ENCODE assay signal across 20 cellular contexts in the genomic region with DNA sequence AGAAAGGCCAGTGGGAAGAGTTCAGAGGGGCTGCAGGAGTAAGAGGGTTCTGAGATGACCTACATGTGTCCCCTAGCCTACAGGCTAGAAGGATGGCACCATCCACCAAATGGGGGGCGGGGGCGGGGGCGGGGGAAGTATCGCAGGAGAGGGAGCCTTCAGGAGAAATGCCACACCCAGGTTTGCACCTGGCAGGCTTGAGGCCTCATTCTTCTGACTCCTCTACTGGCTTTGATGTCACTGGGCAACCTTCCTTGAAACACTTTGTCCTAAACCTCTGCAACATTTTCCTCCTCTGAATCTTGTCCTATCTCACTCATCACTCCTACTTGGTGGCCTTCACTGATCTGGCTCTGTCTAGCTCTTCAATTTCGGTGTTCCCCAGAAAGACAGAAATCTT. TPM values are rescaled to one million over a fixed set of nuclear protein-coding genes. Genes with fewer than 3 reads are reported as not detected.
DNase-seq lines count a peak whose midpoint lies in the region; ATAC-seq and TF ChIP-seq lines count a peak whose summit lies in the region.
"Had no signal": no experiment of that assay in that cellular context is flagged by ENCODE, and none has a peak within 500 bp of the region (broad histone marks: within the 10 kb centered on the region; RNA-seq: fewer than 3 reads in every experiment).

No MANE protein-coding gene starts in this region.

- peaks cover 27% of the 10 kb centered on the region for H3K36me3 Mint-ChIP-seq in activated CD8-positive, alpha-beta memory T cell treated with anti-CD3 and anti-CD28 coated beads, Interleukin-2, amount 10 ng/mL, durations not matched to agents 7 days and 5 days
- H3K36me3 Mint-ChIP-seq in H9 (ENCODE audit: insufficient read depth in 1 of 3, low read depth in 3 of 3): peaks cover 18 to 27% (median 20%) of the 10 kb centered on the region in 3 experiments
- no peaks in the 10 kb centered on the region for H3K36me3 Mint-ChIP-seq in central memory CD8-positive, alpha-beta T cell (ENCODE audit: insufficient read depth)

- TF ChIP-seq CTCF in H9 (conservative IDR thresholded peaks at IDR 0.05): no peak
- no peak for TF ChIP-seq CTCF in gastrocnemius medialis (IDR thresholded peaks at IDR 0.05 in 4 of 5, conservative IDR thresholded peaks at IDR 0.05 in 1 of 5)
- TF ChIP-seq CTCF in RWPE1 (conservative IDR thresholded peaks at IDR 0.05; ENCODE audit: low read depth): no peak

- H3K27me3 ChIP-seq in H9 (ENCODE audit: insufficient read depth, low read length): no peaks in the 10 kb centered on the region
- H3K27me3 ChIP-seq in gastrocnemius medialis: no peaks in the 10 kb centered on the region
- H3K27me3 ChIP-seq: Peyer's patch had no signal

- intact Hi-C loops in gastrocnemius medialis (cut with DNase I; ENCODE audit: low total_unique reads): no loop called here

- in situ Hi-C loops in gastrocnemius medialis (cut with MboI; ENCODE audit: low sequenced_read_pairs in 4 of 4): no loop called here

- no peak overlapping the region for H4K5ac ChIP-seq in H9 (ENCODE audit: insufficient read length, low read depth, low read length)

- H3K4me3 Mint-ChIP-seq in activated CD8-positive, alpha-beta memory T cell treated with anti-CD3 and anti-CD28 coated beads, Interleukin-2, amount 10 ng/mL, durations not matched to agents 7 days and 5 days: no peak overlapping the region
- H3K4me3 Mint-ChIP-seq in H9: no peak overlapping the region
- no peak overlapping the region for H3K4me3 Mint-ChIP-seq in central memory CD8-positive, alpha-beta T cell
- H3K4me3 Mint-ChIP-seq: CD4-positive, alpha-beta T cell; GM23338 had no signal

- no peak for ATAC-seq in activated CD8-positive, alpha-beta memory T cell treated with anti-CD3 and anti-CD28 coated beads, Interleukin-2, amount 10 ng/mL, durations not matched to agents 7 days and 5 days
- ATAC-seq in central memory CD8-positive, alpha-beta T cell (replicated peaks; ENCODE audit: extremely low read depth, poor library complexity, severe bottlenecking): no peak
- ATAC-seq in gastrocnemius medialis: peak; percentile 39 to 42
- ATAC-seq in HG03039 (IDR thresholded peaks at IDR 0.05; ENCODE audit: unreplicated experiment): no peak
- ATAC-seq: GM23338 had no signal

- H3K23me2 ChIP-seq in H9 (ENCODE audit: insufficient read length, low read depth, low read length, poor library complexity, severe bottlenecking): no peaks in the 10 kb centered on the region

- no peak overlapping the region for H3K23ac ChIP-seq in H9 (ENCODE audit: insufficient read length, low read depth, low read length)

- no peak overlapping the region for H3K4ac ChIP-seq in H9 (ENCODE audit: low read depth, low read length)

- H3K4me1 Mint-ChIP-seq in activated CD8-positive, alpha-beta memory T cell treated with anti-CD3 and anti-CD28 coated beads, Interleukin-2, amount 10 ng/mL, durations not matched to agents 7 days and 5 days: peaks cover 48% of the 10 kb centered on the region
- peaks cover 32 to 36% of the 10 kb centered on the region in 2 experiments for H3K4me1 Mint-ChIP-seq in H9
- H3K4me1 Mint-ChIP-seq in central memory CD8-positive, alpha-beta T cell: peaks cover 45% of the 10 kb centered on the region

- H2BK20ac ChIP-seq in H9 (ENCODE audit: low read depth, low read length, poor library complexity, severe bottlenecking): no peak overlapping the region

- H4K8ac ChIP-seq in H9 (replicated peaks; ENCODE audit: insufficient read length, low read depth, low read length): no peak overlapping the region

- no peak overlapping the region for H2BK12ac ChIP-seq in H9 (ENCODE audit: insufficient read length, low read depth, low read length)

- no peaks in the 10 kb centered on the region for H3K27me3 Mint-ChIP-seq in activated CD8-positive, alpha-beta memory T cell treated with anti-CD3 and anti-CD28 coated beads, Interleukin-2, amount 10 ng/mL, durations not matched to agents 7 days and 5 days
- H3K27me3 Mint-ChIP-seq in H9 (ENCODE audit: low read depth): no peaks in the 10 kb centered on the region
- H3K27me3 Mint-ChIP-seq in central memory CD8-positive, alpha-beta T cell: no peaks in the 10 kb centered on the region
- H3K27me3 Mint-ChIP-seq: CD4-positive, alpha-beta T cell had no signal

- no peak overlapping the region; the same call in 1 of the 2 replicates for H3K14ac ChIP-seq in H9 (ENCODE audit: insufficient read depth, low read length)

- H3T11ph ChIP-seq in H9 (ENCODE audit: low read length): no peak overlapping the region

- no peaks in the 10 kb centered on the region for H3K36me3 ChIP-seq in gastrocnemius medialis
- H3K36me3 ChIP-seq: Peyer's patch had no signal

- no peak overlapping the region for H3K56ac ChIP-seq in H9 (ENCODE audit: insufficient read length, low read depth, low read length)

- WGBS in H9 (ENCODE audit: extremely low coverage, insufficient read length, low lambda C conversion rate): no CpG with 5 or more reads among the region's 5 CpGs

- no peak for DNase-seq in activated CD8-positive, alpha-beta memory T cell treated with anti-CD3 and anti-CD28 coated beads, Interleukin-2, amount 10 ng/mL, durations not matched to agents 7 days and 5 days
- DNase-seq in activated CD8-positive, alpha-beta memory T cell treated with anti-CD3 and anti-CD28 coated beads for 24 hours: no peak
- no peak for DNase-seq in H9
- DNase-seq in central memory CD8-positive, alpha-beta T cell (ENCODE audit: low spot score in 2 of 2): no peak
- DNase-seq in gastrocnemius medialis: peak; percentile 59 to 81
- DNase-seq in activated effector memory CD4-positive, alpha-beta T cell treated with anti-CD3 and anti-CD28 coated beads, Interleukin-2, amount 50 U/mL, for 16 hours: no peak
- no peak for DNase-seq in RWPE1 (ENCODE audit: low spot score)
- DNase-seq: AML-193; Calu3; CD4-positive, alpha-beta T cell; DND-41; GDM1; NCI-H1092 treated with DMSO at 0.1 percent for 48 hours; NCI-H1694 treated with DMSO at 0.1 percent for 48 hours; NCI-H82; Peyer's patch; SHP77 treated with DMSO at 0.1 percent for 48 hours had no signal

- no peak overlapping the region for H3K18ac ChIP-seq in H9 (ENCODE audit: insufficient read length, low read depth, low read length)

- H3K79me2 ChIP-seq in H9 (ENCODE audit: insufficient read depth, low read length): peaks cover 2% of the 10 kb centered on the region; the same call in 1 of the 2 replicates

- TF ChIP-seq POLR2A in gastrocnemius medialis (IDR thresholded peaks at IDR 0.05): peak; percentile 18 to 33

- H3K4me1 ChIP-seq in H9 (ENCODE audit: insufficient read depth, low read length): peaks cover 10% of the 10 kb centered on the region; the same call in 1 of the 2 replicates
- peaks cover 12 to 34% of the 10 kb centered on the region in 2 donors for H3K4me1 ChIP-seq in gastrocnemius medialis
- H3K4me1 ChIP-seq: Peyer's patch had no signal

- peaks cover 6% of the 10 kb centered on the region for H3K9me3 Mint-ChIP-seq in activated CD8-positive, alpha-beta memory T cell treated with anti-CD3 and anti-CD28 coated beads, Interleukin-2, amount 10 ng/mL, durations not matched to agents 7 days and 5 days (ENCODE audit: low read depth)
- H3K9me3 Mint-ChIP-seq in H9: peaks cover 60 to 84% of the 10 kb centered on the region in 2 experiments
- no peaks in the 10 kb centered on the region for H3K9me3 Mint-ChIP-seq in central memory CD8-positive, alpha-beta T cell
- H3K9me3 Mint-ChIP-seq: CD4-positive, alpha-beta T cell had no signal

- no peak overlapping the region for H3K9ac ChIP-seq in H9 (ENCODE audit: extremely low read depth, insufficient read length, low read length)

- H2BK15ac ChIP-seq in H9 (ENCODE audit: low read depth, low read length): no peak overlapping the region

- H2AFZ ChIP-seq in H9 (ENCODE audit: low read length): no peak overlapping the region
- H2AFZ ChIP-seq: GM23338 had no signal

- H3K79me1 ChIP-seq in H9 (ENCODE audit: insufficient read depth, low read depth, low read length, poor library complexity, severe bottlenecking): no peaks in the 10 kb centered on the region

- H3K4me3 ChIP-seq in gastrocnemius medialis: peak overlapping the region in 1 of 4 donors; percentile 11
- H3K4me3 ChIP-seq: GM23338, Peyer's patch had no signal

- H3K27ac ChIP-seq in H9 (ENCODE audit: insufficient read length, low read depth, low read length) (no peak overlapping the region), gastrocnemius medialis (peak overlapping the region; percentile 92 to 95 (median 94)), RWPE1 (no peak overlapping the region)
- H3K27ac ChIP-seq: HL-60, Peyer's patch had no signal

- H4K91ac ChIP-seq in H9 (ENCODE audit: insufficient read length, low read depth, low read length): no peak overlapping the region

- H3K4me2 ChIP-seq in H9 (ENCODE audit: insufficient read depth, insufficient read length, low read length): no peak overlapping the region
- H3K4me2 ChIP-seq: GM23338 had no signal

- H3K9me3 ChIP-seq in H9 (ENCODE audit: control insufficient read depth, low read depth, low read length) (peaks cover 6% of the 10 kb centered on the region), gastrocnemius medialis (no peaks in the 10 kb centered on the region)
- H3K9me3 ChIP-seq: Peyer's patch had no signal

- POLR2A ChIA-PET in RWPE1 (lab: Yijun Ruan, JAX; ENCODE audit: low non-redundant PET): no interaction called here

- H4K20me1 ChIP-seq in H9 (ENCODE audit: control insufficient read depth, insufficient read depth, insufficient read length): no peaks in the 10 kb centered on the region

- H2BK5ac ChIP-seq in H9 (ENCODE audit: insufficient read length, low read length): no peak overlapping the region

- H3K27ac Mint-ChIP-seq in activated CD8-positive, alpha-beta memory T cell treated with anti-CD3 and anti-CD28 coated beads, Interleukin-2, amount 10 ng/mL, durations not matched to agents 7 days and 5 days: peak overlapping the region; percentile 56
- peak overlapping the region in 2 of 3 experiments; percentile 49; a peak in 1 of 7 replicates for H3K27ac Mint-ChIP-seq in H9
- H3K27ac Mint-ChIP-seq in central memory CD8-positive, alpha-beta T cell (ENCODE audit: low read depth): peak overlapping the region; percentile 82
- H3K27ac Mint-ChIP-seq: CD4-positive, alpha-beta T cell; GM23338 had no signal

- H2BK120ac ChIP-seq in H9 (ENCODE audit: low read depth, low read length, poor library complexity, severe bottlenecking): no peak overlapping the region

- CTCF ChIA-PET in activated CD8-positive, alpha-beta memory T cell treated with anti-CD3 and anti-CD28 coated beads, Interleukin-2, amount 10 ng/mL, durations not matched to agents 7 days and 5 days (lab: Charles Lee): no interaction called here
- CTCF ChIA-PET in RWPE1 (lab: Yijun Ruan, JAX): no interaction called here

- H2AK5ac ChIP-seq in H9 (ENCODE audit: insufficient read length, low read length): no peak overlapping the region

RNA-seq across cellular contexts. Expression of gene CD99L2, which starts 24.0 kb away (rescaled TPM):
- total RNA-seq in activated CD8-positive, alpha-beta memory T cell treated with anti-CD3 and anti-CD28 coated beads, Interleukin-2, amount 10 ng/mL, durations not matched to agents 7 days and 5 days: 10 to 100 TPM; 16.8 to 21.2 TPM
- total RNA-seq in H9 (2021) (7.2 and 7.3 TPM in 2 replicates), gastrocnemius medialis (100 to 1,000 TPM; 202 to 289 (median 251) TPM)

Comparison
In these comparisons a context has a peak if more than half of its experiments do, and no peak if none do; other contexts are left out.
1. ATAC-seq: peak in gastrocnemius medialis (2 of 2); none in activated CD8-positive, alpha-beta memory T cell treated with anti-CD3 and anti-CD28 coated beads, Interleukin-2, amount 10 ng/mL, durations not matched to agents 7 days and 5 days (single experiment), central memory CD8-positive, alpha-beta T cell (single experiment) and HG03039 (single experiment).
2. DNase-seq: peak in gastrocnemius medialis (2 of 2); none in activated CD8-positive, alpha-beta memory T cell treated with anti-CD3 and anti-CD28 coated beads, Interleukin-2, amount 10 ng/mL, durations not matched to agents 7 days and 5 days (single experiment), activated CD8-positive, alpha-beta memory T cell treated with anti-CD3 and anti-CD28 coated beads for 24 hours (single experiment), H9 (single experiment), central memory CD8-positive, alpha-beta T cell (0 of 2), activated effector memory CD4-positive, alpha-beta T cell treated with anti-CD3 and anti-CD28 coated beads, Interleukin-2, amount 50 U/mL, for 16 hours (single experiment) and RWPE1 (single experiment).
3. H3K27ac ChIP-seq: peak in gastrocnemius medialis (4 of 4); none in H9 (single experiment) and RWPE1 (single experiment).
4. RNA of gene CD99L2, which starts 24.0 kb away (total RNA-seq): 202 to 289 TPM in gastrocnemius medialis; 16.8 to 21.2 TPM in activated CD8-positive, alpha-beta memory T cell treated with anti-CD3 and anti-CD28 coated beads, Interleukin-2, amount 10 ng/mL, durations not matched to agents 7 days and 5 days and 7.2 to 7.3 TPM in H9; every median in the first group is over 4 times any median in the second.
5. Peak in every context shown above with its lines, with median percentiles within 50 percentile points of each other: H3K27ac Mint-ChIP-seq.